ENCODE assay signal across 8 cellular contexts in the genomic region with DNA sequence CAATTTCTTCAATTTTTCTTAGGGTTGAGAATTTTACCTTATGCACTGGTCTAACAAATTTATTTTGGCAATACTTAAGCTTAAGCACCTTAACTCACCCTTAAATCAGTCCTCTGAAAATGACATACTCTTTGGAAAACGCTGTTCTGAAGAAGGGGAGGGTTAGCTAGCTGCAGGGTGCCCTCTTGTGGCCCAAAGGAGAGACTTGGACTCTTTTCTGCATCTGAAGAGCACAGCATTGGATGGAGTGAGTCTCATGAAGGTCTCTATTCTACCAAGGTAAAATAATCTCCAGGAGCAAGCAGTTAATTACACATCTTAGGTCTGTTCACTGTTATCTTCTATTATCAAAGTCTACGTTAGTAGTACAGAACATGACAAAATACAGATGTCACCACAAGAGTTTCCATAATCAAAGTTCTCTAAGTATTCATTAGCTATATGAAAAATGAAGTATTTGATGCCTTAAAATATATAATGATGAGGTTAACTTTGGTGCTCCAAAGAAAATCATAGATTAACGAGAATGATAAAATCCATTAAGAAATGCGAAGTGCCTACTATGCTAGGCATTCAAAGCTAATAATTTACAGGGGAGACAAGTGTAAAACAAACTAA. TPM values are rescaled to one million over a fixed set of nuclear protein-coding genes. Genes with fewer than 3 reads are reported as not detected.
DNase-seq lines count a peak whose midpoint lies in the region; ATAC-seq, FAIRE-seq and TF ChIP-seq lines count a peak whose summit lies in the region.

No MANE protein-coding gene starts in this region.

- ATAC-seq in GM21515 (IDR thresholded peaks at IDR 0.05; ENCODE audit: unreplicated experiment) (peak; percentile 72), GM18870 (IDR thresholded peaks at IDR 0.05; ENCODE audit: unreplicated experiment) (no peak)

- H3K4me3 ChIP-seq in bronchial epithelial cell (ENCODE audit: low read depth, low read length) = no peak overlapping the region

- peak; percentile 23 for FAIRE-seq in bronchial epithelial cell (lab: Jason Lieb, UNC)

- peak; percentile 79 for TF ChIP-seq CTCF in bronchial epithelial cell (IDR thresholded peaks at IDR 0.05; ENCODE audit: insufficient read depth, low read length, severe bottlenecking)

- H3K27me3 ChIP-seq in bronchial epithelial cell (ENCODE audit: control insufficient read depth, insufficient read depth, low read length) = no peaks in the 10 kb centered on the region

- DNase-seq in DMS53 (lab: John Stamatoyannopoulos, UW) (peak; percentile 69), M059J (ENCODE audit: low read depth) (peak; percentile 57), T follicular helper cell (ENCODE audit: low read depth) (peak; percentile 26), bronchial epithelial cell (ENCODE audit: low read depth) (peak; percentile 65), kidney tubule cell (ENCODE audit: low spot score) (peak; percentile 65)
- peak; percentile 20 to 26 for DNase-seq in stimulated activated CD8-positive, alpha-beta memory T cell treated with anti-CD3 and anti-CD28 coated beads, Interleukin-7, amount 100 ng/mL, for 4 hours (ENCODE audit: low read depth in 2 of 2)

- H3K36me3 ChIP-seq in bronchial epithelial cell (ENCODE audit: control insufficient read depth, insufficient read depth, low read length) = peaks cover 11% of the 10 kb centered on the region

RNA-seq across cellular contexts. Expression of a gene that starts 24.4 kb away (rescaled TPM):
- 15.5 and 25.6 TPM in 2 replicates for total RNA-seq in M059J (2014; rRNA removed; shearing (Covaris generic))
- 43.7 and 48.5 TPM in 2 replicates for total RNA-seq in bronchial epithelial cell
